Comparison of ENCODE assay signal across 8 cellular contexts in genomic region chr2:27049422-27050280, GRCh38. TPM values are rescaled to one million over a fixed set of nuclear protein-coding genes. Genes with fewer than 3 reads are reported as not detected.
A peak's percentile ranks its signal among the peaks of the same experiment; 100 is the strongest.
DNase-seq lines count a peak whose midpoint lies in the region; ATAC-seq, FAIRE-seq and TF ChIP-seq lines count a peak whose summit lies in the region.

No MANE protein-coding gene starts in this region.

- no peak for TF ChIP-seq CTCF in nephron progenitor cell (IDR thresholded peaks at IDR 0.05)

- ATAC-seq in HG03565 (IDR thresholded peaks at IDR 0.05; ENCODE audit: unreplicated experiment) (peak; percentile 12), esophagus mucosa (peak; percentile 19)

- no peak for FAIRE-seq in GM19239 (lab: Jason Lieb, UNC)

- peak overlapping the region; percentile 95 for H3K27ac ChIP-seq in substantia nigra (ENCODE audit: low read depth, low read length, poor library complexity, severe bottlenecking)

- peaks cover 14% of the 10 kb centered on the region for H3K27me3 Mint-ChIP-seq in nephron progenitor cell (ENCODE audit: low read depth, poor library complexity)

- H3K36me3 Mint-ChIP-seq in nephron progenitor cell (ENCODE audit: low read depth), result peaks cover 19% of the 10 kb centered on the region

- DNase-seq in AG08395 (ENCODE audit: low spot score), result peak; percentile 43
- peak; percentile 62 for DNase-seq in GM19239 (ENCODE audit: insufficient read length, low spot score)
- DNase-seq in activated CD8-positive, alpha-beta memory T cell treated with anti-CD3 and anti-CD28 coated beads for 24 hours, result peak; percentile 87
- DNase-seq in nephron progenitor cell, result peak; percentile 62
- DNase-seq in substantia nigra (lab: John Stamatoyannopoulos, UW), result peak in 19 of 49 donors; percentile 9 to 83 (median 48)
- no peak for DNase-seq in ecto neural progenitor cell (ENCODE audit: low spot score)

- peak overlapping the region; percentile 94 for H3K4me3 Mint-ChIP-seq in nephron progenitor cell

- peaks cover 15% of the 10 kb centered on the region for H3K9me3 Mint-ChIP-seq in nephron progenitor cell

- H3K27ac Mint-ChIP-seq in nephron progenitor cell, result peak overlapping the region; percentile 99

- H3K4me1 Mint-ChIP-seq in nephron progenitor cell, result peaks cover 26% of the 10 kb centered on the region

RNA-seq across cellular contexts. Expression of gene AGBL5, which starts 1.8 kb away (rescaled TPM):
- total RNA-seq in esophagus mucosa, result 14.1 TPM

RNA-seq across cellular contexts. Expression of gene TMEM214, which starts 16.9 kb away (rescaled TPM):
- 29.7 TPM for total RNA-seq in esophagus mucosa

RNA-seq across cellular contexts. Expression of gene OST4, which starts 21.8 kb away (rescaled TPM):
- 258 TPM for total RNA-seq in esophagus mucosa

RNA-seq across cellular contexts. Expression of gene EMILIN1, which starts 28.8 kb away (rescaled TPM):
- 3.0 TPM for total RNA-seq in esophagus mucosa

RNA-seq across cellular contexts. Expression of gene KHK, which starts 36.9 kb away (rescaled TPM):
- 3.5 TPM for total RNA-seq in esophagus mucosa
